ENCODE assay signal across 13 cellular contexts in genomic region chr22:23509571-23510302, GRCh38.
DNase-seq lines count a peak whose midpoint lies in the region; ATAC-seq and TF ChIP-seq lines count a peak whose summit lies in the region.
"Had no signal": no experiment of that assay in that cellular context is flagged by ENCODE, and none has a peak within 500 bp of the region (broad histone marks: within the 10 kb centered on the region; RNA-seq: fewer than 3 reads in every experiment).

No MANE protein-coding gene starts in this region.

- peak; percentile 10 for DNase-seq in GM04504 (ENCODE audit: low read depth)
- peak; percentile 89 to 93 for DNase-seq in SHP77 (lab: John Stamatoyannopoulos, UW)
- no peak for DNase-seq in hepatocyte (ENCODE audit: low spot score)
- DNase-seq in superior temporal gyrus (ENCODE audit: extremely low spot score) = peak; percentile 31
- no peak for DNase-seq in NCI-H748 (lab: John Stamatoyannopoulos, UW; ENCODE audit: unreplicated experiment)
- no peak for DNase-seq in pons (ENCODE audit: low spot score)
- DNase-seq: activated naive CD4-positive, alpha-beta T cell treated with Interleukin-2 at 50 U/mL for 16 hours; NCI-H2171; PC-9 had no signal

- H3K9me3 ChIP-seq in hepatocyte (ENCODE audit: low read depth) = no peaks in the 10 kb centered on the region

- H3K27me3 ChIP-seq in hepatocyte = no peaks in the 10 kb centered on the region

- no peak overlapping the region for H2AFZ ChIP-seq in hepatocyte
- H2AFZ ChIP-seq: PC-9 had no signal

- H3K36me3 ChIP-seq in hepatocyte (replicated peaks; ENCODE audit: insufficient read depth, low read depth) = no peaks in the 10 kb centered on the region

- WGBS in hepatocyte (ENCODE audit: low lambda C conversion rate, missing lambda C conversion rate) = 62% methylated on average over 11 of the region's 11 CpGs

- H3K79me2 ChIP-seq in hepatocyte = no peaks in the 10 kb centered on the region

- no peak for ATAC-seq in GM18861 (IDR thresholded peaks at IDR 0.05; ENCODE audit: unreplicated experiment)
- ATAC-seq: sciatic nerve had no signal

- H3K4me2 ChIP-seq in hepatocyte = peak overlapping the region; percentile 19
- H3K4me2 ChIP-seq: PC-9 had no signal

- H3K9me2 ChIP-seq in hepatocyte (replicated peaks; ENCODE audit: insufficient read depth) = no peaks in the 10 kb centered on the region

- H4K20me1 ChIP-seq in hepatocyte (ENCODE audit: insufficient read depth, poor library complexity, severe bottlenecking) = no peaks in the 10 kb centered on the region

- peaks cover 5% of the 10 kb centered on the region for H3K4me1 ChIP-seq in hepatocyte (ENCODE audit: insufficient read depth)

- H3K27ac ChIP-seq in hepatocyte = peak overlapping the region; percentile 43
- H3K27ac ChIP-seq: epithelial cell of prostate, HL-60, PC-9 had no signal

- TF ChIP-seq CTCF in hepatocyte (IDR thresholded peaks at IDR 0.05; ENCODE audit: poor library complexity) = no peak

- no peak overlapping the region for H3K4me3 ChIP-seq in hepatocyte
- H3K4me3 ChIP-seq: PC-9 had no signal

Comparison
In these comparisons a context has a peak if more than half of its experiments do, and no peak if none do; other contexts are left out.
1. DNase-seq: peak in GM04504 (single experiment), SHP77 (2 of 2) and superior temporal gyrus (single experiment); none in hepatocyte (single experiment), NCI-H748 (single experiment) and pons (single experiment).